In the genomic region with DNA sequence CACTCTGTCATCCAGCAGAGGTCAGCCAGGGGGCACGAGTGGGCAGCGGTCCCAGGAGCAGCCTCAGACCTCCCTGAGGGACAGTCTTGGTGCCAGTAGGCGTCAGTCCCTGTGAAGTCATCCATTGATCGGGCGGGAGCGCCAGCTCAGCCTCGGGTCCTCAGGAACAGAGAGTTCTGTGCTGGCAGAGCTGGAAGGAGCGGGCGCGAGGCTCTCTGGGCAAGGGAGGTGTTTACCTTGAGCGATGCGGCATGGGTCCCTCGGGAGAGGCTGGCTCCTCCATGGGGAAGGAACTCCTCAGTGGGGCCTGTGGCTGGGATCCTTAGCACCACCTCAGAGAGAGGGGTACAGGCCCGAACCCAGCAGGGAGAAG, we compare ENCODE assay signal across 9 cellular contexts.
A peak's percentile ranks its signal among the peaks of the same experiment; 100 is the strongest.
DNase-seq lines count a peak whose midpoint lies in the region; ATAC-seq and TF ChIP-seq lines count a peak whose summit lies in the region.
"Had no signal": no experiment of that assay in that cellular context is flagged by ENCODE, and none has a peak within 500 bp of the region (broad histone marks: within the 10 kb centered on the region; RNA-seq: fewer than 3 reads in every experiment).

No MANE protein-coding gene starts in this region.

- POLR2A ChIA-PET in MCF 10A (lab: Yijun Ruan, JAX), result no interaction called here

- H3K27ac Mint-ChIP-seq in MCF 10A (ENCODE audit: low read depth, unreplicated experiment) (no peak overlapping the region), natural killer cell (peak overlapping the region; percentile 46 to 85)

- intact Hi-C loops in MCF 10A (cut with micrococcal nuclease), result no loop called here
- intact Hi-C loops in mammary epithelial cell (cut with micrococcal nuclease), result no loop called here
- intact Hi-C loops in natural killer cell (cut with micrococcal nuclease), result no loop called here
- intact Hi-C loops in uterus (cut with DNase I; ENCODE audit: low total_unique reads), result no loop called here

- WGBS in mammary epithelial cell (ENCODE audit: low coverage, missing lambda C conversion rate), result 34% methylated on average over 13 of the region's 14 CpGs

- H3K27ac ChIP-seq in mammary epithelial cell (ENCODE audit: insufficient read depth, low read depth, low read length), result no peak overlapping the region
- peak overlapping the region; percentile 77 to 86 for H3K27ac ChIP-seq in uterus
- H3K27ac ChIP-seq: SJCRH30 had no signal

- H3K36me3 Mint-ChIP-seq in MCF 10A (ENCODE audit: insufficient read depth, unreplicated experiment), result peaks cover 12% of the 10 kb centered on the region
- no peaks in the 10 kb centered on the region for H3K36me3 Mint-ChIP-seq in natural killer cell

- in situ Hi-C loops in mammary epithelial cell (cut with MboI; ENCODE audit: low sequenced_read_pairs in 2 of 2), result no loop called here

- H3K9me3 ChIP-seq in mammary epithelial cell (replicated peaks; ENCODE audit: insufficient read depth, low read length) (no peaks in the 10 kb centered on the region), uterus (no peaks in the 10 kb centered on the region)
- H3K9me3 ChIP-seq: SJCRH30 had no signal

- H3K9me3 Mint-ChIP-seq in MCF 10A (ENCODE audit: unreplicated experiment), result no peaks in the 10 kb centered on the region
- H3K9me3 Mint-ChIP-seq in natural killer cell, result no peaks in the 10 kb centered on the region

- no peaks in the 10 kb centered on the region for H3K27me3 ChIP-seq in mammary epithelial cell (ENCODE audit: insufficient read depth, low read length)
- H3K27me3 ChIP-seq in uterus, result no peaks in the 10 kb centered on the region
- H3K27me3 ChIP-seq: SJCRH30 had no signal

- no peak overlapping the region for H3K9ac ChIP-seq in mammary epithelial cell (ENCODE audit: insufficient read depth, low read length)

- no peak overlapping the region for H3K4me3 ChIP-seq in mammary epithelial cell (replicated peaks in 1 of 3; ENCODE audit: insufficient read depth in 1 of 3, low read depth in 2 of 3, low read length in 3 of 3)
- no peak overlapping the region for H3K4me3 ChIP-seq in uterus
- H3K4me3 ChIP-seq: SJCRH30 had no signal

- no peak for TF ChIP-seq POLR2A in uterus (IDR thresholded peaks at IDR 0.05)

- H2AFZ ChIP-seq in mammary epithelial cell (ENCODE audit: low read depth, low read length), result no peak overlapping the region

- no peak overlapping the region for H3K4me3 Mint-ChIP-seq in MCF 10A (ENCODE audit: unreplicated experiment)
- peak overlapping the region; percentile 21 for H3K4me3 Mint-ChIP-seq in natural killer cell

- ATAC-seq in natural killer cell, result no peak

- H4K20me1 ChIP-seq in mammary epithelial cell (ENCODE audit: insufficient read depth, low read length), result no peaks in the 10 kb centered on the region

- no TSS peak for BruUV-seq in MCF 10A (replicated peaks; lab: Mats Ljungman, UMichigan)
- BruUV-seq in mammary epithelial cell (replicated peaks; lab: Mats Ljungman, UMichigan), result no TSS peak

- CTCF ChIA-PET in MCF 10A (lab: Yijun Ruan, JAX), result no interaction called here
- CTCF ChIA-PET in mammary epithelial cell (lab: Charles Lee; ENCODE audit: low non-redundant PET), result interaction anchor here (0.6 kb wide), 1 partner anchor 101 kb away, joined by 3 read pairs; no protein-coding TSS in a partner anchor

- peak; percentile 21 for DNase-seq in MCF 10A (ENCODE audit: unreplicated experiment)
- DNase-seq in mammary epithelial cell, result no peak
- DNase-seq in dermis blood vessel endothelial cell, result peak; percentile 35
- DNase-seq in natural killer cell, result no peak
- peak; percentile 58 to 65 for DNase-seq in uterus
- DNase-seq in NCI-H187 (lab: John Stamatoyannopoulos, UW), result no peak
- no peak for DNase-seq in OCI-M2 (lab: John Stamatoyannopoulos, UW; ENCODE audit: unreplicated experiment)
- DNase-seq in cerebellum (ENCODE audit: low spot score), result no peak
- DNase-seq: SJCRH30 had no signal

- dilution Hi-C loops in mammary epithelial cell (cut with HindIII; ENCODE audit: low sequenced_read_pairs), result loop anchor here (5.0 kb wide), 1 partner anchor 61 kb away; no protein-coding TSS in a partner anchor

- no peak overlapping the region for H3K4me2 ChIP-seq in mammary epithelial cell (ENCODE audit: insufficient read depth, low read depth, low read length)

- H3K27me3 Mint-ChIP-seq in MCF 10A (ENCODE audit: insufficient read depth, unreplicated experiment) (no peaks in the 10 kb centered on the region), natural killer cell (ENCODE audit: low read depth in 2 of 2) (no peaks in the 10 kb centered on the region)

- H3K4me1 Mint-ChIP-seq in MCF 10A (ENCODE audit: insufficient read depth, unreplicated experiment) (peaks cover 8% of the 10 kb centered on the region), natural killer cell (peaks cover 73 to 74% of the 10 kb centered on the region in 2 donors)

- TF ChIP-seq CTCF in MCF 10A (IDR thresholded peaks at IDR 0.05; ENCODE audit: unreplicated experiment), result no peak
- no peak for TF ChIP-seq CTCF in mammary epithelial cell (conservative IDR thresholded peaks at IDR 0.05 in 1 of 2, IDR thresholded peaks at IDR 0.05 in 1 of 2; ENCODE audit: extremely low read depth in 1 of 2, insufficient read depth in 1 of 2, low read depth in 1 of 2, low read length in 2 of 2)
- TF ChIP-seq CTCF in natural killer cell (IDR thresholded peaks at IDR 0.05), result no peak
- no peak for TF ChIP-seq CTCF in uterus (IDR thresholded peaks at IDR 0.05)

- peaks cover 64% of the 10 kb centered on the region for H3K79me2 ChIP-seq in mammary epithelial cell (ENCODE audit: insufficient read depth, low read length)

- H3K36me3 ChIP-seq in mammary epithelial cell (ENCODE audit: insufficient read depth, low read length) (no peaks in the 10 kb centered on the region), uterus (no peaks in the 10 kb centered on the region)
- H3K36me3 ChIP-seq: SJCRH30 had no signal

- H3K4me1 ChIP-seq in mammary epithelial cell (ENCODE audit: insufficient read depth, low read length) (peaks cover 29% of the 10 kb centered on the region), uterus (peaks cover 7 to 55% of the 10 kb centered on the region in 2 donors)
- H3K4me1 ChIP-seq: SJCRH30 had no signal

Comparison
In these comparisons a context has a peak if more than half of its experiments do, and no peak if none do; other contexts are left out.
1. DNase-seq: peak in MCF 10A (single experiment), dermis blood vessel endothelial cell (single experiment) and uterus (2 of 2); none in mammary epithelial cell (single experiment), natural killer cell (single experiment), NCI-H187 (0 of 2), OCI-M2 (single experiment) and cerebellum (single experiment).